In genomic region chr2:214808961-214809750, GRCh38 we compare ENCODE assay signal across 8 cellular contexts. TPM values are rescaled to one million over a fixed set of nuclear protein-coding genes. Genes with fewer than 3 reads are reported as not detected.
DNase-seq lines count a peak whose midpoint lies in the region; ATAC-seq, FAIRE-seq and TF ChIP-seq lines count a peak whose summit lies in the region.

TSS of gene BARD1 (minus strand) at chr2:214809683. CDS start at chr2:214809569, 114 bp downstream.

- H3K27ac ChIP-seq in HL-60 (replicated peaks) (peak within 1 kb of the TSS; percentile 98), pancreas (peak within 1 kb of the TSS; percentile 60 to 92 (median 82))

- 0% methylated on average over 65 to 76 of the region's 76 CpGs for WGBS in pancreas, 2 donors

- H3K36me3 Mint-ChIP-seq in Calu3 (ENCODE audit: insufficient read depth, unreplicated experiment) (peaks cover 51% of the 10 kb centered on the region), type B pancreatic cell (peaks cover 16% of the 10 kb centered on the region)

- H3K27me3 ChIP-seq in HL-60 (ENCODE audit: insufficient read depth, poor library complexity, severe bottlenecking) = no peaks in the 10 kb centered on the region
- H3K27me3 ChIP-seq in pancreas = no peaks in the 10 kb centered on the region

- TF ChIP-seq CTCF in Calu3 (IDR thresholded peaks at IDR 0.05; ENCODE audit: unreplicated experiment) (no peak), HL-60 (IDR thresholded peaks at IDR 0.05; ENCODE audit: insufficient read depth, low read length) (no peak), pancreas (IDR thresholded peaks at IDR 0.05) (no peak), type B pancreatic cell (conservative IDR thresholded peaks at IDR 0.05) (peak; percentile 32)

- H3K4me1 Mint-ChIP-seq in Calu3 (ENCODE audit: low read depth, unreplicated experiment) (peaks cover 30% of the 10 kb centered on the region), type B pancreatic cell (ENCODE audit: unreplicated experiment) (peaks cover 31% of the 10 kb centered on the region)

- peak within 1 kb of the TSS; percentile 56 for H3K27ac Mint-ChIP-seq in Calu3 (ENCODE audit: unreplicated experiment)
- peak within 1 kb of the TSS; percentile 98 for H3K27ac Mint-ChIP-seq in type B pancreatic cell

- peak within 1 kb of the TSS; percentile 68 for H3K4me3 Mint-ChIP-seq in Calu3 (ENCODE audit: low read depth, unreplicated experiment)
- peak within 1 kb of the TSS; percentile 97 for H3K4me3 Mint-ChIP-seq in type B pancreatic cell

- no peaks in the 10 kb centered on the region for H3K27me3 Mint-ChIP-seq in Calu3 (ENCODE audit: unreplicated experiment)
- H3K27me3 Mint-ChIP-seq in type B pancreatic cell = no peaks in the 10 kb centered on the region

- DNase-seq in Calu3 = peak; percentile 51
- peak; percentile 38 to 67 for DNase-seq in HL-60 (ENCODE audit: low read depth in 1 of 2, low spot score in 1 of 2)
- peak; percentile 74 for DNase-seq in RPMI7951 (ENCODE audit: low read depth)
- DNase-seq in activated naive CD4-positive, alpha-beta T cell treated with anti-CD3 and anti-CD28 coated beads, Interleukin-2, amount 50 U/mL, for 16 hours = peak; percentile 57
- DNase-seq in glomerular visceral epithelial cell (ENCODE audit: extremely low spot score) = peak; percentile 70
- peak in 5 of 6 donors; percentile 6 to 59 (median 29) for DNase-seq in pancreas
- no peak for DNase-seq in type B pancreatic cell (ENCODE audit: extremely low spot score, unreplicated experiment)

- ATAC-seq in GM19467 (IDR thresholded peaks at IDR 0.05; ENCODE audit: unreplicated experiment) (peak; percentile 27), pancreas (peak; percentile 21 to 58 (median 38))

- no peaks in the 10 kb centered on the region for H3K36me3 ChIP-seq in pancreas

- no peaks in the 10 kb centered on the region for H3K9me3 ChIP-seq in pancreas

- peak within 1 kb of the TSS; percentile 81 for H3K4me3 ChIP-seq in HL-60 (replicated peaks; ENCODE audit: insufficient read depth, low read length)
- H3K4me3 ChIP-seq in pancreas = peak within 1 kb of the TSS; percentile 52 to 89 (median 74)

- no peaks in the 10 kb centered on the region for H3K9me3 Mint-ChIP-seq in Calu3 (ENCODE audit: low read depth, unreplicated experiment)
- peaks cover 3% of the 10 kb centered on the region for H3K9me3 Mint-ChIP-seq in type B pancreatic cell

- no peak for FAIRE-seq in pancreas (lab: Jason Lieb, UNC)

- BruUV-seq in Calu3 (replicated peaks; lab: Mats Ljungman, UMichigan) = TSS peak; percentile 39

- peaks cover 0 to 6% (median 0%) of the 10 kb centered on the region in 3 donors for H3K4me1 ChIP-seq in pancreas

- CTCF ChIA-PET in Calu3 (lab: Charles Lee) = interaction anchor here (0.6 to 0.9 kb wide), 5 partner anchors 50 to 1294 kb away, joined by 3 to 9 read pairs (median 3); no protein-coding TSS in a partner anchor

- intact Hi-C loops in Calu3 (cut with micrococcal nuclease; ENCODE audit: unreplicated experiment) = loop anchor here (5.0 to 10.0 kb wide), 2 partner anchors 328 to 1564 kb away; partner anchors contain the start of gene ABCA12
- intact Hi-C loops in pancreas (cut with DNase I) = no loop called here

RNA-seq across cellular contexts. Expression of gene BARD1, which starts in this region (rescaled TPM):
- total RNA-seq in Calu3 (2022) = 41.5 and 43.2 TPM in 2 replicates
- 36.3 and 36.4 TPM in 2 replicates for total RNA-seq in RPMI7951 (2014; rRNA removed; shearing (Covaris generic))
- 1 to 10 TPM; 3.7 to 6.5 (median 5.1) TPM for total RNA-seq in pancreas
- 1 to 10 TPM; 1.4 to 1.5 TPM for polyA plus RNA-seq in pancreas
- total RNA-seq in type B pancreatic cell (ENCODE audit: low replicate concordance) = 24.3 and 25.7 TPM in 2 replicates
